ENCODE assay signal across 10 cellular contexts in the genomic region with DNA sequence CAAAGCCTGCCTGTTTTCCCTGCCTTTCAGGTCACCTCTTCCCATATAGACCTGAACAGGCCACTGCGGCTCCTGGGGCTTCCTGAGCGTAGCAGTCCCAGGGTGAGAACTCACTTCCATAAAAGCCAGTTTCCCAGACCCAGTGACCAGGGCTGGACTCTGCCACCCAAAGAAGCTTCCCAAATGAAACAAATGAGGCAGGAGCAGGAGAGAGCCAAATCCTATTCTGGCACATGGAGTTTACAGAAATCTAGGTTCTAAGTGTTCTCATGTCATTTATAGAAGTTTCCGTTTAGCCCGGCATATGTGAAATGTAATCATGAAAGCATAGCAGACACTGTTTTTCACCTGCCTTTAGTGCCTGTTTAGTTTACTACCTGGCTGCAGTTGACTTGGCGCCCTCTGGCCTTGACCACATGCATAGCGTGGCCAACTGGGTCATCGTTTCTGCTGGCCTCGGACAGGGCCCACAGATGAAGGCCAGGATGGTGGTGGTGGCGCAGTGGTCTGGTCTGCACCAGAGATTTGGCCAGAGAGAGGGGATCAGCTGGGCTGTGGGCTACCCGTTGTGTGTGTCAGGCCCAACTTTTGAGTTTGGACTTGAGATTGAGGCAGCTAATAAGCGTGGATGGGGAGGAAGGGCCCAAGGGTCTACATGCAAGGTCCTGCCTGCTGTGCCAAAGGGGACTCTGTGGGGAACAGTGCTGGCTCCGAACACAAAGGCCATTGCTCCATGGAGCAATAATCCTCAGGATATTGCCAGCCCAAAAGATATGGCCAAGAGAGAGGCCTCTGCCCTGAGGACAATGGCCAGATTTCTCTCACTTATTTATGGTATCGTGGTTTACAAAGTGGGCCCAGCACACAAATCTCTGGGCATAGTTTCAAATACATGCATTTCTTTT. TPM values are rescaled to one million over a fixed set of nuclear protein-coding genes. Genes with fewer than 3 reads are reported as not detected.
DNase-seq lines count a peak whose midpoint lies in the region; ATAC-seq, FAIRE-seq and TF ChIP-seq lines count a peak whose summit lies in the region.
"Had no signal": no experiment of that assay in that cellular context is flagged by ENCODE, and none has a peak within 500 bp of the region (broad histone marks: within the 10 kb centered on the region; RNA-seq: fewer than 3 reads in every experiment).

No MANE protein-coding gene starts in this region.

- in situ Hi-C loops in IMR-90 (cut with MboI; ENCODE audit: low sequenced_read_pairs) (no loop called here), K562 (cut with MboI) (no loop called here)

- TF ChIP-seq POLR2A in IMR-90 (IDR thresholded peaks at IDR 0.05; ENCODE audit: low read depth, low read length) = no peak
- no peak for TF ChIP-seq POLR2A in K562 (conservative IDR thresholded peaks at IDR 0.05)

- H3K79me2 ChIP-seq in K562 (ENCODE audit: control insufficient read depth, insufficient read depth, low read length) (peaks cover 12% of the 10 kb centered on the region), PC-9 (ENCODE audit: low read depth) (no peaks in the 10 kb centered on the region)

- H3K27ac ChIP-seq in IMR-90 (ENCODE audit: insufficient read depth, low read length) = 0 out of 2 replicates have a peak overlapping the region, but pooled peaks have one; percentile 16
- no peak overlapping the region for H3K27ac ChIP-seq in K562 (ENCODE audit: extremely low read depth, low read depth, low read length)
- H3K27ac ChIP-seq in liver (ENCODE audit: low read depth in 1 of 2, low read length in 2 of 2) = no peak overlapping the region
- peak overlapping the region; percentile 88 to 99 for H3K27ac ChIP-seq in tibial artery
- no peak overlapping the region for H3K27ac ChIP-seq in PC-9

- ATAC-seq in IMR-90 (ENCODE audit: low read depth) (no peak), K562 (no peak), HG03354 (IDR thresholded peaks at IDR 0.05; ENCODE audit: poor library complexity, severe bottlenecking, unreplicated experiment) (no peak), HG03095 (IDR thresholded peaks at IDR 0.05; ENCODE audit: unreplicated experiment) (no peak)

- no peak overlapping the region for H4K5ac ChIP-seq in IMR-90 (ENCODE audit: low read depth, low read length)

- intact Hi-C loops in IMR-90 (cut with micrococcal nuclease) (no loop called here), K562 (cut with micrococcal nuclease) (no loop called here), tibial artery (cut with DNase I; ENCODE audit: low total_unique reads) (loop anchor here (5.0 kb wide), 1 partner anchor 41 kb away; a partner anchor contains a TSS), PC-9 (cut with micrococcal nuclease; ENCODE audit: unreplicated experiment) (no loop called here)

- H2BK20ac ChIP-seq in IMR-90 (ENCODE audit: low read depth, low read length) = peak overlapping the region; percentile 42

- H3K14ac ChIP-seq in IMR-90 (replicated peaks; ENCODE audit: low read depth, low read length) = peak overlapping the region; percentile 67; the same call in 1 of the 2 replicates

- H3K56ac ChIP-seq in IMR-90 (ENCODE audit: extremely low read depth, insufficient read depth, low read length) = no peak overlapping the region

- H4K91ac ChIP-seq in IMR-90 (ENCODE audit: insufficient read depth, low read depth, low read length) = peak overlapping the region; percentile 87; the same call in 1 of the 2 replicates

- H3K4me2 ChIP-seq in IMR-90 (ENCODE audit: low read depth, low read length) (no peak overlapping the region; the same call in 1 of the 2 replicates), K562 (ENCODE audit: insufficient read depth, low read length) (no peak overlapping the region), PC-9 (no peak overlapping the region)

- TF ChIP-seq CTCF in IMR-90 (conservative IDR thresholded peaks at IDR 0.05; ENCODE audit: low read depth, low read length) (no peak), K562 (IDR thresholded peaks at IDR 0.05 in 2 of 3, conservative IDR thresholded peaks at IDR 0.05 in 1 of 3; ENCODE audit: insufficient read depth in 2 of 3, low read depth in 1 of 3, low read length in 3 of 3) (peak; percentile 30 to 54 (median 38); a peak in 3 of 6 replicates), liver (IDR thresholded peaks at IDR 0.05; ENCODE audit: low read depth, low read length, missing input control) (peak; percentile 17), tibial artery (IDR thresholded peaks at IDR 0.05) (no peak), PC-9 (conservative IDR thresholded peaks at IDR 0.05) (no peak)

- H3K36me3 ChIP-seq in IMR-90 (ENCODE audit: control insufficient read depth, insufficient read depth, low read length) (peaks cover 19% of the 10 kb centered on the region; the same call in 1 of the 2 replicates), K562 (ENCODE audit: control insufficient read depth, insufficient read depth, low read length) (peaks cover 16% of the 10 kb centered on the region), liver (ENCODE audit: control insufficient read depth in 4 of 4, insufficient read depth in 3 of 4, low read depth in 1 of 4, low read length in 3 of 4) (no peaks in the 10 kb centered on the region), tibial artery (no peaks in the 10 kb centered on the region), PC-9 (ENCODE audit: low read depth) (no peaks in the 10 kb centered on the region)

- H2AK5ac ChIP-seq in IMR-90 (ENCODE audit: low read depth, low read length) = peak overlapping the region; percentile 83

- H3K4me3 ChIP-seq in IMR-90 (ENCODE audit: insufficient read depth, low read depth, low read length) (no peak overlapping the region), K562 (no peak overlapping the region), liver (ENCODE audit: low read depth in 1 of 3, low read length in 3 of 3) (no peak overlapping the region), tibial artery (no peak overlapping the region), PC-9 (no peak overlapping the region)

- no peaks in the 10 kb centered on the region for H3K9me2 ChIP-seq in PC-9 (ENCODE audit: insufficient read depth)

- H3K9ac ChIP-seq in IMR-90 (ENCODE audit: low read depth, low read length) (no peak overlapping the region), K562 (ENCODE audit: insufficient read depth in 1 of 2, low read depth in 2 of 2, low read length in 2 of 2) (peak overlapping the region in 1 of 2 experiments; percentile 31; a peak in 1 of 4 replicates), liver (ENCODE audit: low read depth in 1 of 2, low read length in 2 of 2) (no peak overlapping the region)

- TF ChIP-seq EP300 in K562 (IDR thresholded peaks at IDR 0.05; ENCODE audit: low read length) = no peak

- H3K4me1 ChIP-seq in IMR-90 (ENCODE audit: control insufficient read depth, insufficient read depth, low read length) (peaks cover 54% of the 10 kb centered on the region), K562 (replicated peaks in 1 of 2; ENCODE audit: control insufficient read depth in 2 of 2, insufficient read depth in 2 of 2, low read length in 2 of 2) (peaks cover 4 to 22% of the 10 kb centered on the region in 2 experiments; a peak in 3 of 5 replicates), liver (ENCODE audit: control insufficient read depth in 4 of 4, insufficient read depth in 4 of 4, low read length in 3 of 4) (peaks cover 5 to 42% (median 38%) of the 10 kb centered on the region in 4 donors), tibial artery (peaks cover 4 to 99% (median 93%) of the 10 kb centered on the region in 4 donors), PC-9 (replicated peaks; ENCODE audit: insufficient read depth) (peaks cover 42% of the 10 kb centered on the region)

- H3K9me3 ChIP-seq in IMR-90 (ENCODE audit: control insufficient read depth, insufficient read depth, low read length) (no peaks in the 10 kb centered on the region), K562 (replicated peaks; ENCODE audit: control insufficient read depth, insufficient read depth, low read depth, low read length) (no peaks in the 10 kb centered on the region), liver (ENCODE audit: control insufficient read depth in 4 of 4, low read length in 3 of 4) (no peaks in the 10 kb centered on the region), tibial artery (no peaks in the 10 kb centered on the region), PC-9 (ENCODE audit: insufficient read depth, low read depth) (no peaks in the 10 kb centered on the region)

- TF ChIP-seq RAD21 in IMR-90 (IDR thresholded peaks at IDR 0.05; ENCODE audit: low read length) (no peak), K562 (CRISPR knock-in tag; conservative IDR thresholded peaks at IDR 0.05 in 1 of 2, IDR thresholded peaks at IDR 0.05 in 1 of 2) (no peak), liver (IDR thresholded peaks at IDR 0.05) (peak; percentile 12 to 64)

- POLR2A ChIA-PET in IMR-90 (lab: Charles Lee; ENCODE audit: unreplicated experiment) = no interaction called here
- POLR2A ChIA-PET in K562 (lab: Yijun Ruan, JAX) = interaction anchor here (0.6 kb wide), 2 partner anchors 75 to 1458 kb away, joined by 3 to 4 read pairs; no protein-coding TSS in a partner anchor
- POLR2A ChIA-PET in PC-9 (lab: Charles Lee; ENCODE audit: unreplicated experiment) = no interaction called here

- DNase-seq in IMR-90 = no peak
- DNase-seq in K562 (ENCODE audit: extremely low read depth in 1 of 4, low spot score in 3 of 4) = no peak
- DNase-seq in tibial artery = no peak
- no peak for DNase-seq in amygdala (lab: John Stamatoyannopoulos, UW)
- DNase-seq in PC-9 = no peak
- DNase-seq: NCI-H146, NCI-H510A had no signal

- H3K9me1 ChIP-seq in IMR-90 (ENCODE audit: insufficient read depth, low read length) (peaks cover 48% of the 10 kb centered on the region), K562 (ENCODE audit: control insufficient read depth, insufficient read depth, low read length) (peaks cover 4% of the 10 kb centered on the region)

- peak overlapping the region; percentile 77; the same call in 1 of the 3 replicates for H2BK15ac ChIP-seq in IMR-90 (ENCODE audit: low read depth, low read length)

- H3K23ac ChIP-seq in IMR-90 (ENCODE audit: low read depth, low read length) = peak overlapping the region; percentile 73; the same call in 1 of the 2 replicates

- dilution Hi-C loops in IMR-90 (cut with HindIII; ENCODE audit: low sequenced_read_pairs, unreplicated experiment) = no loop called here

- peak; percentile 23 for FAIRE-seq in K562 (lab: Jason Lieb, UNC)

- peak overlapping the region in 1 of 2 experiments; percentile 87; a peak in 2 of 4 replicates for H4K8ac ChIP-seq in IMR-90 (ENCODE audit: low read depth in 2 of 2, low read length in 2 of 2)

- H3K27me3 ChIP-seq in IMR-90 (ENCODE audit: control insufficient read depth, insufficient read depth, low read length) = no peaks in the 10 kb centered on the region
- no peaks in the 10 kb centered on the region for H3K27me3 ChIP-seq in K562 (ENCODE audit: control insufficient read depth in 2 of 2, insufficient read depth in 2 of 2, low read length in 2 of 2)
- no peaks in the 10 kb centered on the region for H3K27me3 ChIP-seq in liver (ENCODE audit: control insufficient read depth in 4 of 4, insufficient read depth in 4 of 4, low read length in 3 of 4)
- H3K27me3 ChIP-seq in tibial artery = no peaks in the 10 kb centered on the region
- H3K27me3 ChIP-seq in PC-9 (ENCODE audit: insufficient read depth, low read depth) = peaks cover 9% of the 10 kb centered on the region; the same call in 1 of the 2 replicates

- H2BK120ac ChIP-seq in IMR-90 (ENCODE audit: low read depth, low read length) = no peak overlapping the region; the same call in 1 of the 2 replicates

- H4K20me1 ChIP-seq in IMR-90 (ENCODE audit: insufficient read depth, low read length) = peaks cover 24% of the 10 kb centered on the region
- H4K20me1 ChIP-seq in K562 (replicated peaks; ENCODE audit: control insufficient read depth, insufficient read depth, low read length) = peaks cover 31% of the 10 kb centered on the region
- no peaks in the 10 kb centered on the region for H4K20me1 ChIP-seq in PC-9 (ENCODE audit: insufficient read depth)

- no peak overlapping the region for H3K18ac ChIP-seq in IMR-90 (ENCODE audit: low read depth, low read length)

- BruUV-seq in IMR-90 (replicated peaks; lab: Mats Ljungman, UMichigan) (no TSS peak), K562 (replicated peaks; lab: Mats Ljungman, UMichigan) (no TSS peak), PC-9 (replicated peaks; lab: Mats Ljungman, UMichigan) (no TSS peak)

- H3K4ac ChIP-seq in IMR-90 (ENCODE audit: low read depth, low read length) = peak overlapping the region; percentile 95

- CTCF ChIA-PET in IMR-90 (lab: Yijun Ruan, JAX) = no interaction called here
- CTCF ChIA-PET in K562 (lab: Yijun Ruan, JAX; ENCODE audit: low intra/inter-chr PET ratio) = no interaction called here
- CTCF ChIA-PET in PC-9 (lab: Charles Lee) = no interaction called here

- H3K79me1 ChIP-seq in IMR-90 (ENCODE audit: low read depth in 1 of 2, low read length in 2 of 2) = peaks cover 65 to 90% of the 10 kb centered on the region in 2 experiments

- peaks cover 29% of the 10 kb centered on the region for H3F3A ChIP-seq in PC-9 (ENCODE audit: insufficient read depth, low read depth)

- peak overlapping the region; percentile 13 for H2BK5ac ChIP-seq in IMR-90 (ENCODE audit: low read depth, low read length, poor library complexity, severe bottlenecking)

- 94% methylated on average over 9 of the region's 13 CpGs; no CpG with 5 or more reads in 1 of the 2 experiments for WGBS in IMR-90 (ENCODE audit: extremely low coverage in 2 of 2, insufficient read length in 1 of 2), 2 experiments
- 87% methylated on average over 13 of the region's 13 CpGs for WGBS in K562 (ENCODE audit: insufficient coverage, low coverage, missing lambda C conversion rate)
- WGBS in liver = 60% methylated on average over 13 of the region's 13 CpGs

- H2AK9ac ChIP-seq in IMR-90 (replicated peaks; ENCODE audit: low read depth, low read length, poor library complexity) = peak overlapping the region; percentile 44

- H2AFZ ChIP-seq in IMR-90 (replicated peaks; ENCODE audit: low read length, poor library complexity) = peak overlapping the region; percentile 36
- no peak overlapping the region for H2AFZ ChIP-seq in K562 (ENCODE audit: low read depth, low read length)
- H2AFZ ChIP-seq in PC-9 = no peak overlapping the region

RNA-seq across cellular contexts. Expression of a gene that starts 43.3 kb away (rescaled TPM):
- total RNA-seq in IMR-90 (2012; rRNA removed) (10.0 and 10.2 TPM in 2 replicates), K562 (2014; rRNA removed) (5.4 and 7.7 TPM in 2 replicates), K562 (2014; rRNA removed; fragmentation: Illumina TruSeq; extraction: Trizol) (2.3 and 6.4 TPM in 2 replicates), K562 (2015; rRNA removed; fragmentation: Illumina TruSeq; extraction: Trizol) (3.1 and 3.8 TPM in 2 replicates), K562 (2021) (23.1 and 26.8 TPM in 2 replicates), liver (10 to 100 TPM; 10.3 to 18.4 TPM), PC-9 (2021) (19.7 and 24.2 TPM in 2 replicates)
- polyA plus RNA-seq in IMR-90 (2012; rRNA removed) (46.9 and 47.7 TPM in 2 replicates), K562 (2011; rRNA removed) (2.9 and 5.6 TPM in 2 replicates), K562 (2014; fragmentation: Illumina TruSeq; extraction: Trizol) (7.7 and 9.2 TPM in 2 replicates), K562 (2014; fragmentation: Nextera tagmentation; extraction: Ambion mirVana) (under 1 TPM; 0.28 to 0.34 TPM), K562 (2014; rRNA removed) (6.8 and 7.2 TPM in 2 replicates), liver (10 to 100 TPM in 1 of 2 donors, 1 to 10 TPM in 1; 3.3 to 14.8 TPM)
- 34.3 and 53.4 TPM in 2 replicates for polyA plus RNA-seq in IMR-90 (2012; cell fraction: cytosol; rRNA removed)
- polyA plus RNA-seq in IMR-90 (2012; cell fraction: nucleus; rRNA removed; ENCODE audit: low replicate concordance) = 34.8 and 48.3 TPM in 2 replicates
- 18.3 and 47.5 TPM in 2 replicates for total RNA-seq in K562 (2011; cell fraction: chromatin; rRNA removed; ENCODE audit: low replicate concordance)
- total RNA-seq in K562 (2011; cell fraction: nucleolus; rRNA removed) = 13.6 and 14.8 TPM in 2 replicates
- 10.4 and 11.4 TPM in 2 replicates for total RNA-seq in K562 (2011; cell fraction: nucleoplasm; rRNA removed)
- 3.2 and 3.6 TPM in 2 replicates for polyA plus RNA-seq in K562 (2011; cell fraction: cytosol; rRNA removed)
- 10.1 and 10.4 TPM in 2 replicates for polyA plus RNA-seq in K562 (2011; cell fraction: nucleus; rRNA removed)
- 8.7 and 9.6 TPM in 2 replicates for polyA plus RNA-seq in K562 (2012)
- 2.8 and 3.1 TPM in 2 replicates for polyA minus RNA-seq in K562 (2011; rRNA and poly(A)+ RNA removed)
- polyA minus RNA-seq in K562 (2011; cell fraction: cytosol; rRNA and poly(A)+ RNA removed) = 7.3 and 7.8 TPM in 2 replicates
- polyA minus RNA-seq in K562 (2011; cell fraction: nucleus; rRNA and poly(A)+ RNA removed) = 5.7 and 7.9 TPM in 2 replicates

Comparison
In these comparisons a context has a peak if more than half of its experiments do, and no peak if none do; other contexts are left out.
1. H3K27ac ChIP-seq: peak in IMR-90 (single experiment) and tibial artery (2 of 2); none in K562 (single experiment), liver (0 of 2) and PC-9 (single experiment).
2. CTCF ChIP-seq: peak in K562 (3 of 3) and liver (single experiment); none in IMR-90 (single experiment), tibial artery (0 of 2) and PC-9 (single experiment).